Comparison of ENCODE assay signal across 21 cellular contexts in the genomic region with DNA sequence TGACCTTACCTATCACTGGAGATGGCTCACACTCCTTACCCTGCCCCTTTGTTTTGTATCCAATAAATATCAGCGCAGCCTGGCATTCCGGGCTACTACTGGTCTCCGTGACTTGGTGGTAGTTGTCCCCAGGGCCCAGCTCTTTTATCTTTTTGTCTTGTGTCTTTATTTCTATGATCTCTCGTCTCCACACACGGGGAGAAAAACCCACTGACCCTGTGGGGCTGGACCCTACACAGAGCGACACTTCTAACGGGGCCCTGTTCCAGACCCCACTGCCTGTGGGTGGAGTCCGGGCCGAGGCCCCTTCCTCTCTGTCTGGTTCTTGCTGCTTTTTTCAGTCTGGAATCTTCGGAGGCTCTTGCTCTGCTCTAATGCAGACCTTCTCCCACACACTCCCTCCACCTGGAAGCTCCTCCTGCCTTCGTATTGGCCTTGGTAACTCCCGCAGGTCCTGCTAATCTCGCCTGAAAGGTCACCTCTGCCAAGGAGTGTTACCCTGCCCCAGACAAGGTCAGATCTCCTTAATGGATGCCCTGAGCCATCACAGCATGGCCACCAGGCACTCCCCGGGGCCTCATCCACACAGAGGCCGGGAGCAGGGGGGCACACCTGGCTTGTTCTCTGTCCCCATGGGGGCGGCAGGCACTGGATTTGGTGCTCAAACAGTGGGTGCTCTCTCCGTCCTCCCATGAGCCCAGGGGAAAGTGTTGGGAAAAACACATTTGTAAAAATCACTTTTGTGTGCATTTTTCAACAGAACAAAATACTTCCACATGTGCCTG.
"Had no signal": no experiment of that assay in that cellular context is flagged by ENCODE, and none has a peak within 500 bp of the region (broad histone marks: within the 10 kb centered on the region; RNA-seq: fewer than 3 reads in every experiment).

No MANE protein-coding gene starts in this region.

- ATAC-seq: activated CD4-positive, alpha-beta T cell treated with anti-CD3 and anti-CD28 coated beads for 36 hours; activated CD8-positive, alpha-beta T cell treated with anti-CD3 and anti-CD28 coated beads, Interleukin-2, amount 10 ng/mL, durations not matched to agents 7 days and 5 days; activated naive CD8-positive, alpha-beta T cell treated with anti-CD3 and anti-CD28 coated beads, Interleukin-2, amount 50 U/mL, for 24 hours; activated T-cell treated with anti-CD3 and anti-CD28 coated beads, Interleukin-2, amount 50 U/mL, for 4 hours had no signal

- H3K4me1 ChIP-seq: SJCRH30 had no signal

- H3K4me3 ChIP-seq: MG63, PC-9, SJCRH30, SK-N-MC had no signal

- H3K4me2 ChIP-seq: PC-9 had no signal

- H3K36me3 ChIP-seq: MG63, SJCRH30 had no signal

- H2AFZ ChIP-seq: PC-9 had no signal

- H3K9me3 ChIP-seq: MG63, SJCRH30 had no signal

- H3K27me3 ChIP-seq: MG63 had no signal

- H3K27ac ChIP-seq: PC-9, RWPE1, SJCRH30, SK-N-MC had no signal

- DNase-seq: activated CD4-positive, alpha-beta T cell treated with anti-CD3 and anti-CD28 coated beads, Interleukin-2, amount 10 ng/mL, durations not matched to agents 7 days and 5 days; activated CD4-positive, alpha-beta T cell treated with anti-CD3 and anti-CD28 coated beads, Interleukin-2, amount 50 U/mL, for 48 hours; activated CD8-positive, alpha-beta T cell treated with anti-CD3 and anti-CD28 coated beads, Interleukin-2, amount 10 ng/mL, durations not matched to agents 7 days and 5 days; activated effector memory CD4-positive, alpha-beta T cell treated with Interleukin-2 at 50 U/mL for 16 hours; activated naive CD4-positive, alpha-beta T cell treated with anti-CD3 and anti-CD28 coated beads, Interleukin-2, amount 10 ng/mL, durations not matched to agents 7 days and 5 days; activated naive CD8-positive, alpha-beta T cell treated with anti-CD3 and anti-CD28 coated beads, Interleukin-2, amount 50 U/mL, for 24 hours; activated T-cell treated with anti-CD3 and anti-CD28 coated beads, Interleukin-2, amount 50 U/mL, for 4 hours; Kasumi-1; KG1; MV-4-11; NCI-H1436 treated with DMSO at 0.1 percent for 48 hours; NCI-H1694 treated with DMSO at 0.1 percent for 48 hours; NCI-H345; NCI-H524 treated with DMSO at 0.1 percent for 48 hours; NK-92 treated with Interleukin-12 subunit alpha and Interleukin-12 subunit beta, amount 100 ng/mL, for 24 hours had no signal
